ENCODE assay signal across 8 cellular contexts in the genomic region with DNA sequence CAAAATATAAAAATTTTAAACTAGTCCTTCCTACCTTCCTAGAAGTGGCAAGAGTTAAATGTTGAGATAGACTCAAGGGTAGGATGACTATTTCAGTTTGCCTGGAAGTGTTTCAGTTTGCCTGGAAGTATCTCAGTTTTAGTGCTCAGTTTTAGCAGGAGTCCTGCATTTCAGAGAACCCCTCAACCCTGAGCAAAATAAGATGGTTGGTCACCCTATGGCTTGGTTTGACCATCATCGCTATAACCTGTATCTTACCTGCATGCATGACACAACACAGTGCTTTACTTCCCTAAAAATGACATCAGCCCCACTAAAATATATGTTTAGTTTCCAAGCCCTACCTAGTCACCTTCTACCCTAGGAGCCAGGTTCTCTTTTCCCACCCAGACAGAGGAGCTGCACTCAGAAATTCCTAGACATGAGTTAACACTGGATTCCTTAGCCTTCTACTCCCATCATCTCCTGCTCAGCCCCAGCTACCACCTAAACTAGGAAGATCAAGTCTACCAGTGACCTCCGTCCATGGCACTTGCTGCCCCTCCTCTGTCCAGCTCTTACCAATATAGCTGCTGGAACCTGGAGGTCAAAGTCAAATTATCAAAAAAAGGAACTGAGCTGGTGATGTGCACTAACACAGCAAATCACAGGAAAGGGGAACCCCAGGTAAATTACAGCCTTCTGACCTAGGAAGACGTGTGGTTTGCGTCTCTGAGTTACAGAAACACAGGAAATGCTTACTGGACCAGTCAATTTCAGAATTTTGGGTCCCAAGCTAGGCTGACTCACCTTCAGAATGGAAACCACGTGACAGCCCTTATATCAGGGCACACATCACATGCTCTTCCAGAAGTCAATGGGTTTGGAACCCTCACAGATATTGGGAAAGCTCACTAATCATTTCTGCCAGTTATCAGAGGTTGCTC. TPM values are rescaled to one million over a fixed set of nuclear protein-coding genes. Genes with fewer than 3 reads are reported as not detected.
DNase-seq lines count a peak whose midpoint lies in the region; ATAC-seq lines count a peak whose summit lies in the region.

No MANE protein-coding gene starts in this region.

- no peak overlapping the region for H3K4me3 Mint-ChIP-seq in activated naive CD8-positive, alpha-beta T cell treated with anti-CD3 and anti-CD28 coated beads for 36 hours
- peak overlapping the region; percentile 48 for H3K4me3 Mint-ChIP-seq in stimulated activated naive CD8-positive, alpha-beta T cell treated with anti-CD3 and anti-CD28 coated beads, Interleukin-15, Interleukin-2, amounts not matched to agents 100 ng/mL and 50 ng/mL, for 24 hours

- H3K9me3 Mint-ChIP-seq in activated naive CD8-positive, alpha-beta T cell treated with anti-CD3 and anti-CD28 coated beads for 36 hours = no peaks in the 10 kb centered on the region
- peaks cover 3% of the 10 kb centered on the region for H3K9me3 Mint-ChIP-seq in stimulated activated naive CD8-positive, alpha-beta T cell treated with anti-CD3 and anti-CD28 coated beads, Interleukin-15, Interleukin-2, amounts not matched to agents 100 ng/mL and 50 ng/mL, for 24 hours

- H3K36me3 Mint-ChIP-seq in activated naive CD8-positive, alpha-beta T cell treated with anti-CD3 and anti-CD28 coated beads for 36 hours = peaks cover 11% of the 10 kb centered on the region
- H3K36me3 Mint-ChIP-seq in stimulated activated naive CD8-positive, alpha-beta T cell treated with anti-CD3 and anti-CD28 coated beads, Interleukin-15, Interleukin-2, amounts not matched to agents 100 ng/mL and 50 ng/mL, for 24 hours (ENCODE audit: low read depth) = no peaks in the 10 kb centered on the region

- ATAC-seq in GM19395 (IDR thresholded peaks at IDR 0.05; ENCODE audit: unreplicated experiment) (peak; percentile 94), HG03280 (IDR thresholded peaks at IDR 0.05; ENCODE audit: unreplicated experiment) (peak; percentile 91)

- peaks cover 47% of the 10 kb centered on the region for H3K27me3 Mint-ChIP-seq in activated naive CD8-positive, alpha-beta T cell treated with anti-CD3 and anti-CD28 coated beads for 36 hours
- H3K27me3 Mint-ChIP-seq in stimulated activated naive CD8-positive, alpha-beta T cell treated with anti-CD3 and anti-CD28 coated beads, Interleukin-15, Interleukin-2, amounts not matched to agents 100 ng/mL and 50 ng/mL, for 24 hours = peaks cover 50% of the 10 kb centered on the region

- H3K27ac Mint-ChIP-seq in activated naive CD8-positive, alpha-beta T cell treated with anti-CD3 and anti-CD28 coated beads for 36 hours = peak overlapping the region; percentile 65
- peak overlapping the region; percentile 67 for H3K27ac Mint-ChIP-seq in stimulated activated naive CD8-positive, alpha-beta T cell treated with anti-CD3 and anti-CD28 coated beads, Interleukin-15, Interleukin-2, amounts not matched to agents 100 ng/mL and 50 ng/mL, for 24 hours

- H3K4me1 Mint-ChIP-seq in activated naive CD8-positive, alpha-beta T cell treated with anti-CD3 and anti-CD28 coated beads for 36 hours = peaks cover 36% of the 10 kb centered on the region
- peaks cover 46% of the 10 kb centered on the region for H3K4me1 Mint-ChIP-seq in stimulated activated naive CD8-positive, alpha-beta T cell treated with anti-CD3 and anti-CD28 coated beads, Interleukin-15, Interleukin-2, amounts not matched to agents 100 ng/mL and 50 ng/mL, for 24 hours (ENCODE audit: low read depth)

- DNase-seq in Daoy (ENCODE audit: low read depth) (peak; percentile 41), GDM1 (lab: John Stamatoyannopoulos, UW) (no peak), NCI-H1436 (lab: John Stamatoyannopoulos, UW) (no peak), NCI-H1417 (lab: John Stamatoyannopoulos, UW) (no peak)
- peak; percentile 44 for DNase-seq in activated naive CD8-positive, alpha-beta T cell treated with anti-CD3 and anti-CD28 coated beads for 36 hours

RNA-seq across cellular contexts. Expression of a gene that starts 2.2 kb away (rescaled TPM):
- 5.7 TPM in 1 of 2 replicates, not detected in the other for total RNA-seq in Daoy (2014; rRNA removed; shearing (Covaris generic))
- 10 to 100 TPM; 11.4 to 13.1 TPM for total RNA-seq in activated naive CD8-positive, alpha-beta T cell treated with anti-CD3 and anti-CD28 coated beads for 36 hours

RNA-seq across cellular contexts. Expression of a gene that starts 20.7 kb away (rescaled TPM):
- total RNA-seq in Daoy (2014; rRNA removed; shearing (Covaris generic)) = 5.7 and 7.8 TPM in 2 replicates
- total RNA-seq in activated naive CD8-positive, alpha-beta T cell treated with anti-CD3 and anti-CD28 coated beads for 36 hours = under 1 TPM; 0.88 to 0.89 TPM

RNA-seq across cellular contexts. Expression of a gene that starts 31.7 kb away (rescaled TPM):
- not detected in 2 replicates for total RNA-seq in Daoy (2014; rRNA removed; shearing (Covaris generic))
- total RNA-seq in activated naive CD8-positive, alpha-beta T cell treated with anti-CD3 and anti-CD28 coated beads for 36 hours = under 1 TPM in 1 of 2 experiments, not detected in 1; 0.36 TPM

Comparison
In these comparisons a context has a peak if more than half of its experiments do, and no peak if none do; other contexts are left out.
1. DNase-seq: peak in Daoy (single experiment) and activated naive CD8-positive, alpha-beta T cell treated with anti-CD3 and anti-CD28 coated beads for 36 hours (single experiment); none in GDM1 (single experiment), NCI-H1436 (single experiment) and NCI-H1417 (0 of 3).